In genomic region chr3:194615221-194615620, GRCh38 we compare ENCODE assay signal across 2 cellular contexts.
TF ChIP-seq lines count a peak whose summit lies in the region.

No MANE protein-coding gene starts in this region.

TF ChIP-seq in liver, 16 proteins besides CTCF, POLR2A, EP300 and RAD21:
- TF ChIP-seq JUND (IDR thresholded peaks at IDR 0.05) (no peak), HNF4A (conservative IDR thresholded peaks at IDR 0.05) (no peak), FOXA2 (IDR thresholded peaks at IDR 0.05) (no peak), NR2F2 (IDR thresholded peaks at IDR 0.05) (peak; percentile 69)
- TF ChIP-seq, protein P1, sequence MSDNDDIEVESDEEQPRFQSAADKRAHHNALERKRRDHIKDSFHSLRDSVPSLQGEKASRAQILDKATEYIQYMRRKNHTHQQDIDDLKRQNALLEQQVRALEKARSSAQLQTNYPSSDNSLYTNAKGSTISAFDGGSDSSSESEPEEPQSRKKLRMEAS (IDR thresholded peaks at IDR 0.05) = no peak

TF ChIP-seq in HepG2, 621 proteins besides CTCF, POLR2A, EP300 and RAD21:
- no peak for TF ChIP-seq ZNF274 (CRISPR knock-in tag; IDR thresholded peaks at IDR 0.05)
- TF ChIP-seq SNAI1 (CRISPR knock-in tag; IDR thresholded peaks at IDR 0.05; ENCODE audit: borderline replicate concordance) = no peak
- no peak for TF ChIP-seq ZSCAN25 (CRISPR knock-in tag; IDR thresholded peaks at IDR 0.05)
- TF ChIP-seq ZNF644 (CRISPR knock-in tag; IDR thresholded peaks at IDR 0.05; ENCODE audit: low read depth) = no peak
- TF ChIP-seq ZNF329 (CRISPR knock-in tag; IDR thresholded peaks at IDR 0.05; ENCODE audit: low read depth) = no peak
- no peak for TF ChIP-seq HNRNPL (IDR thresholded peaks at IDR 0.05; ENCODE audit: low read depth, low read length)
- no peak for TF ChIP-seq PAX8 (CRISPR knock-in tag; IDR thresholded peaks at IDR 0.05; ENCODE audit: borderline replicate concordance)
- no peak for TF ChIP-seq ZNF883 (CRISPR knock-in tag; IDR thresholded peaks at IDR 0.05; ENCODE audit: not compliant biosample characterization)
- no peak for TF ChIP-seq HBP1 (CRISPR knock-in tag; IDR thresholded peaks at IDR 0.05; ENCODE audit: low read depth)
